In genomic region chr6:112330877-112331260, GRCh38 we compare ENCODE assay signal across 24 cellular contexts. TPM values are rescaled to one million over a fixed set of nuclear protein-coding genes. Genes with fewer than 3 reads are reported as not detected.
DNase-seq lines count a peak whose midpoint lies in the region; FAIRE-seq lines count a peak whose summit lies in the region.
"Had no signal": no experiment of that assay in that cellular context is flagged by ENCODE, and none has a peak within 500 bp of the region (broad histone marks: within the 10 kb centered on the region; RNA-seq: fewer than 3 reads in every experiment).

No MANE protein-coding gene starts in this region.

- H3K27me3 ChIP-seq in skeletal muscle satellite cell (ENCODE audit: control insufficient read depth, insufficient read depth, low read length): no peaks in the 10 kb centered on the region
- no peaks in the 10 kb centered on the region for H3K27me3 ChIP-seq in small intestine (ENCODE audit: control insufficient read depth in 2 of 2, insufficient read depth in 2 of 2, low read length in 2 of 2)
- H3K27me3 ChIP-seq: cardiac muscle cell, heart right ventricle, SJSA1, testis had no signal

- H3K4me1 ChIP-seq in skeletal muscle satellite cell (ENCODE audit: control insufficient read depth, insufficient read depth, low read length) (peaks cover 20% of the 10 kb centered on the region), small intestine (ENCODE audit: control insufficient read depth in 2 of 2, insufficient read depth in 1 of 2, low read depth in 1 of 2, low read length in 1 of 2) (no peaks in the 10 kb centered on the region)
- H3K4me1 ChIP-seq: testis had no signal

- H3K4me3 ChIP-seq in skeletal muscle satellite cell (ENCODE audit: low read length) (no peak overlapping the region), small intestine (ENCODE audit: low read depth in 1 of 2, low read length in 2 of 2) (no peak overlapping the region)
- H3K4me3 ChIP-seq: cardiac muscle cell, heart right ventricle, SJSA1, spleen, testis had no signal

- no peaks in the 10 kb centered on the region for H3K36me3 ChIP-seq in skeletal muscle satellite cell (ENCODE audit: insufficient read depth, low read length)
- no peaks in the 10 kb centered on the region for H3K36me3 ChIP-seq in small intestine (ENCODE audit: control insufficient read depth in 2 of 2, insufficient read depth in 2 of 2, low read length in 2 of 2)
- H3K36me3 ChIP-seq: cardiac muscle cell, heart right ventricle, SJSA1, spleen had no signal

- WGBS in small intestine, 3 donors: 67 to 82% (median 78%) methylated on average over 2 of the region's 2 CpGs

- no peaks in the 10 kb centered on the region for H3K9me3 ChIP-seq in skeletal muscle satellite cell (replicated peaks; ENCODE audit: low read length)
- H3K9me3 ChIP-seq in small intestine (ENCODE audit: control insufficient read depth, low read depth): peaks cover 1% of the 10 kb centered on the region
- H3K9me3 ChIP-seq: SJSA1, testis had no signal

- H3K27ac ChIP-seq in epithelial cell of prostate: peak overlapping the region; percentile 86
- no peak overlapping the region for H3K27ac ChIP-seq in small intestine (ENCODE audit: low read depth in 1 of 2, low read length in 1 of 2)
- H3K27ac ChIP-seq: 22Rv1, C4-2B, cardiac muscle cell, SJSA1, spleen, testis had no signal

- peak overlapping the region; percentile 1 for H3K9ac ChIP-seq in skeletal muscle satellite cell (ENCODE audit: low read depth, low read length)

- DNase-seq in DMS53 (lab: John Stamatoyannopoulos, UW): peak; percentile 5
- no peak for DNase-seq in DMS53 treated with DMSO at 0.1 percent for 48 hours (lab: John Stamatoyannopoulos, UW; ENCODE audit: unreplicated experiment)
- DNase-seq in NCI-H345 (lab: John Stamatoyannopoulos, UW): peak; percentile 53
- DNase-seq in epithelial cell of prostate (ENCODE audit: low read depth, low spot score): no peak
- DNase-seq in DMS 273 (lab: John Stamatoyannopoulos, UW; ENCODE audit: unreplicated experiment): no peak
- DNase-seq in GOT3 (lab: John Stamatoyannopoulos, UW): no peak
- no peak for DNase-seq in small intestine
- DNase-seq: DND-41; effector CD8-positive, alpha-beta T cell; H7; heart right ventricle; KBM-7; NCI-H2081 treated with DMSO at 0.1 percent for 48 hours; OCI-M1; spleen; testis had no signal

- FAIRE-seq in small intestine (lab: Jason Lieb, UNC): no peak
- FAIRE-seq: GM18507 had no signal

- H3K4me2 ChIP-seq in skeletal muscle satellite cell (ENCODE audit: low read length): no peak overlapping the region

RNA-seq across cellular contexts. Expression of gene RFPL4B, which starts 16.3 kb away (rescaled TPM):
- not detected in 2 replicates for total RNA-seq in skeletal muscle satellite cell (2012; rRNA removed)
- polyA plus RNA-seq in small intestine: not detected
- total RNA-seq: activated CD8-positive, alpha-beta memory T cell treated with anti-CD3 and anti-CD28 coated beads for 36 hours; cardiac muscle cell; H7; lower leg skin; SJSA1; spleen had no signal
- polyA plus RNA-seq: cardiac muscle cell, heart right ventricle, spleen had no signal

Comparison
In these comparisons a context has a peak if more than half of its experiments do, and no peak if none do; other contexts are left out.
1. DNase-seq: peak in DMS53 (single experiment) and NCI-H345 (single experiment); none in DMS53 treated with DMSO at 0.1 percent for 48 hours (single experiment), epithelial cell of prostate (single experiment), DMS 273 (single experiment), GOT3 (single experiment) and small intestine (single experiment).